1 cellular context compared by ENCODE assay signal in genomic region chr5:100840769-100841168, GRCh38.
TF ChIP-seq lines count a peak whose summit lies in the region.

No MANE protein-coding gene starts in this region.

TF ChIP-seq in HCT116, 20 proteins besides CTCF, POLR2A, EP300 and RAD21 (continued from another document):
- no peak for TF ChIP-seq REST (IDR thresholded peaks at IDR 0.05; ENCODE audit: low read depth)
- TF ChIP-seq ATF3 (IDR thresholded peaks at IDR 0.05): no peak
- TF ChIP-seq SP1 (IDR thresholded peaks at IDR 0.05; ENCODE audit: low read depth): no peak
- TF ChIP-seq FOSL1 (IDR thresholded peaks at IDR 0.05; ENCODE audit: low read depth): no peak
- TF ChIP-seq ZBTB33 (IDR thresholded peaks at IDR 0.05; ENCODE audit: extremely low read depth, insufficient replicate concordance, low read length): no peak
- no peak for TF ChIP-seq ZNF274 (IDR thresholded peaks at IDR 0.05; ENCODE audit: low read depth, low read length)
- TF ChIP-seq EZH2phosphoT487 (IDR thresholded peaks at IDR 0.05; ENCODE audit: borderline replicate concordance): no peak
- TF ChIP-seq EGR1 (IDR thresholded peaks at IDR 0.05; ENCODE audit: low read depth): no peak
